8 cellular contexts compared by ENCODE assay signal in the genomic region with DNA sequence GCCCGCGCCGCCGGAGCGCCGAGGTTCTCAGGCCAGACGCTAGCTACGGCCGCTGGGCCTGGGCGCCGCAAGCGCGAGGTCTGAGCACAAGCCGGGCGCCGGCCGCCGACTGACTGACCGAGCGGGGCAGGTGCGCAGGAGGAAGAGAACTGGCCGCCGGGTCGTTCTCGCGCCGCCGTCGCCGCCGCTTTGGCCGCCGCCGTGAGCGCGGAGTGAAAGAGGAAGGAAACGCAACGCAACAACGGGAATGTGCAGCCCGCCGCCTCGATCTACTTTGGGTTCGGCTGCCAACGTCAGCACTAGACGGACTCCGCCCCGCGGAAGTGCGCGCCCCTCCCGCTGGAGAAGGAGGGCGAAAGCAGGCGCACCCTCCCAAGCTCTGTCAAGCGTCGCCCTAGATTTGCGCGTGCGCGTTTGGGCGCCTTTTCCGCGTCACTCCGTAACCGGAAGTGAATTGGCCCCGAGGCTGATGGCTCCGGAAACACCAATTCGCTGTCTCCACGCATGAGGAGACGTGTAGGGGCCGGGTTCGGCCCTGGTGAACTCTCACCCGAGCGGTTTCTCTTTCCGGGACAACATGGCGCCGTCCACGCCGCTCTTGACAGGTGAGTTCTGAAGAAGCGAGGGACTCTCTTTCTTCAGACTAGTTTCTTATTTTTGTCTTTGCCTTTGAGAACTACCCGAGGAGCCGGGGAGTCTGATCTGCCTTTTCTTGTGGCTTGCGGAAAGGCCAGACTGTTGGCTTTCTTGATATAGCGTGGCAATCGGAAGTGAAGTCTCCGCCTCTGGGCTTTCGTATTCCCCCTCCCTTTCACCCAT. TPM values are rescaled to one million over a fixed set of nuclear protein-coding genes. Genes with fewer than 3 reads are reported as not detected.
DNase-seq lines count a peak whose midpoint lies in the region; ATAC-seq and TF ChIP-seq lines count a peak whose summit lies in the region.

A gene (plus strand): TSS at position 562 of the 819 bp plus-strand sequence. CDS start 16 bp downstream, at position 578.
A gene (minus strand): TSS at position 271 of the 819 bp plus-strand sequence. CDS start 361 bp downstream, outside the sequence.

- peak within 1 kb of the TSS; percentile 76 for H3K4me3 ChIP-seq in epithelial cell of proximal tubule (ENCODE audit: low read depth, low read length)

- H3K9me3 Mint-ChIP-seq in activated T-cell treated with anti-CD3 and anti-CD28 coated beads, Interleukin-2, amount 50 U/mL, for 24 hours = no peaks in the 10 kb centered on the region

- peaks cover 87% of the 10 kb centered on the region for H3K36me3 Mint-ChIP-seq in activated T-cell treated with anti-CD3 and anti-CD28 coated beads, Interleukin-2, amount 50 U/mL, for 24 hours (ENCODE audit: low read depth)

- DNase-seq in DMS153 treated with DMSO at 0.1 percent for 48 hours (lab: John Stamatoyannopoulos, UW; ENCODE audit: unreplicated experiment) = peak; percentile 96
- DNase-seq in KBM-7 = peak; percentile 99
- DNase-seq in activated T-cell treated with anti-CD3 and anti-CD28 coated beads, Interleukin-2, amount 50 U/mL, for 24 hours = peak; percentile 99
- DNase-seq in epithelial cell of proximal tubule (ENCODE audit: low read depth) = peak; percentile 89
- DNase-seq in mucosa of gallbladder (ENCODE audit: low spot score) = peak; percentile 99
- DNase-seq in stimulated activated CD8-positive, alpha-beta memory T cell treated with anti-CD3 and anti-CD28 coated beads, Interleukin-4, amount 100 ng/mL, for 4 hours (ENCODE audit: low read depth in 2 of 2, low spot score in 1 of 2) = peak; percentile 98

- ATAC-seq in GM21717 (IDR thresholded peaks at IDR 0.05; ENCODE audit: unreplicated experiment) = peak; percentile 93

- no peaks in the 10 kb centered on the region for H3K27me3 Mint-ChIP-seq in activated T-cell treated with anti-CD3 and anti-CD28 coated beads, Interleukin-2, amount 50 U/mL, for 24 hours

- no peak for TF ChIP-seq CTCF in epithelial cell of proximal tubule (conservative IDR thresholded peaks at IDR 0.05; ENCODE audit: low read depth, low read length)

- H3K4me3 Mint-ChIP-seq in activated T-cell treated with anti-CD3 and anti-CD28 coated beads, Interleukin-2, amount 50 U/mL, for 24 hours = peak within 1 kb of the TSS; percentile 91

- H3K27ac Mint-ChIP-seq in activated T-cell treated with anti-CD3 and anti-CD28 coated beads, Interleukin-2, amount 50 U/mL, for 24 hours = peak within 1 kb of the TSS; percentile 99

- peaks cover 72% of the 10 kb centered on the region for H3K4me1 Mint-ChIP-seq in activated T-cell treated with anti-CD3 and anti-CD28 coated beads, Interleukin-2, amount 50 U/mL, for 24 hours (ENCODE audit: low read depth)

- in situ Hi-C loops in KBM-7 (cut with MboI; ENCODE audit: low pct_unique_long_range_greater_than_20kb, low sequenced_read_pairs) = no loop called here

TF ChIP-seq in PFSK-1, 5 proteins besides CTCF, POLR2A, EP300 and RAD21:
- TF ChIP-seq, protein P1, sequence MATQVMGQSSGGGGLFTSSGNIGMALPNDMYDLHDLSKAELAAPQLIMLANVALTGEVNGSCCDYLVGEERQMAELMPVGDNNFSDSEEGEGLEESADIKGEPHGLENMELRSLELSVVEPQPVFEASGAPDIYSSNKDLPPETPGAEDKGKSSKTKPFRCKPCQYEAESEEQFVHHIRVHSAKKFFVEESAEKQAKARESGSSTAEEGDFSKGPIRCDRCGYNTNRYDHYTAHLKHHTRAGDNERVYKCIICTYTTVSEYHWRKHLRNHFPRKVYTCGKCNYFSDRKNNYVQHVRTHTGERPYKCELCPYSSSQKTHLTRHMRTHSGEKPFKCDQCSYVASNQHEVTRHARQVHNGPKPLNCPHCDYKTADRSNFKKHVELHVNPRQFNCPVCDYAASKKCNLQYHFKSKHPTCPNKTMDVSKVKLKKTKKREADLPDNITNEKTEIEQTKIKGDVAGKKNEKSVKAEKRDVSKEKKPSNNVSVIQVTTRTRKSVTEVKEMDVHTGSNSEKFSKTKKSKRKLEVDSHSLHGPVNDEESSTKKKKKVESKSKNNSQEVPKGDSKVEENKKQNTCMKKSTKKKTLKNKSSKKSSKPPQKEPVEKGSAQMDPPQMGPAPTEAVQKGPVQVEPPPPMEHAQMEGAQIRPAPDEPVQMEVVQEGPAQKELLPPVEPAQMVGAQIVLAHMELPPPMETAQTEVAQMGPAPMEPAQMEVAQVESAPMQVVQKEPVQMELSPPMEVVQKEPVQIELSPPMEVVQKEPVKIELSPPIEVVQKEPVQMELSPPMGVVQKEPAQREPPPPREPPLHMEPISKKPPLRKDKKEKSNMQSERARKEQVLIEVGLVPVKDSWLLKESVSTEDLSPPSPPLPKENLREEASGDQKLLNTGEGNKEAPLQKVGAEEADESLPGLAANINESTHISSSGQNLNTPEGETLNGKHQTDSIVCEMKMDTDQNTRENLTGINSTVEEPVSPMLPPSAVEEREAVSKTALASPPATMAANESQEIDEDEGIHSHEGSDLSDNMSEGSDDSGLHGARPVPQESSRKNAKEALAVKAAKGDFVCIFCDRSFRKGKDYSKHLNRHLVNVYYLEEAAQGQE (IDR thresholded peaks at IDR 0.05; ENCODE audit: insufficient read depth in 1 of 2, low read depth in 2 of 2, low read length in 2 of 2) = 0 out of 4 replicates have a peak, but pooled peaks of 1 of the 2 experiments have one; percentile 47
- TF ChIP-seq FOXP2 (optimal IDR thresholded peaks at IDR 0.05; ENCODE audit: borderline replicate concordance, extremely low read depth, extremely low read length, insufficient read depth) = peak; percentile 54
- TF ChIP-seq TAF1 (IDR thresholded peaks at IDR 0.05; ENCODE audit: borderline replicate concordance, insufficient read depth, low read length) = peak; percentile 79; the same call in 1 of the 2 replicates
- TF ChIP-seq SIN3A (IDR thresholded peaks at IDR 0.05; ENCODE audit: borderline replicate concordance, insufficient read depth, low read length) = peak; percentile 13; the same call in 1 of the 2 replicates
- TF ChIP-seq POLR2AphosphoS5 (IDR thresholded peaks at IDR 0.05; ENCODE audit: low read depth, low read length) = peak; percentile 94

RNA-seq across cellular contexts. Expression of the first gene that starts in this region (rescaled TPM):
- polyA plus RNA-seq in PFSK-1 (2012; ENCODE audit: insufficient read length, low read depth) = 38.8 TPM
- 80.9 and 209 TPM in 2 replicates for total RNA-seq in epithelial cell of proximal tubule
- total RNA-seq in mucosa of gallbladder = 63.4 TPM

RNA-seq across cellular contexts. Expression of the second gene that starts in this region (rescaled TPM):
- polyA plus RNA-seq in PFSK-1 (2012; ENCODE audit: insufficient read length, low read depth) = 322 TPM
- 183 and 227 TPM in 2 replicates for total RNA-seq in epithelial cell of proximal tubule
- 116 TPM for total RNA-seq in mucosa of gallbladder

Comparison
In these comparisons a context has a peak if more than half of its experiments do, and no peak if none do; other contexts are left out.
1. Peak in every context shown above with its lines: DNase-seq, ATAC-seq and H3K4me3 ChIP-seq.